In genomic region chr3:13595485-13595884, GRCh38 we compare ENCODE assay signal across 1 cellular context.
A peak's percentile ranks its signal among the peaks of the same experiment; 100 is the strongest.
TF ChIP-seq lines count a peak whose summit lies in the region.

No MANE protein-coding gene starts in this region.

TF ChIP-seq in HepG2, 621 proteins besides CTCF, POLR2A, EP300 and RAD21 (continued from another document):
- TF ChIP-seq NR2F2 (IDR thresholded peaks at IDR 0.05; ENCODE audit: borderline replicate concordance, low read depth), result peak; percentile 49; the same call in 1 of the 2 replicates
- no peak for TF ChIP-seq ZNF749 (CRISPR knock-in tag; IDR thresholded peaks at IDR 0.05; ENCODE audit: borderline replicate concordance)
- TF ChIP-seq ATF1 (CRISPR knock-in tag; IDR thresholded peaks at IDR 0.05), result no peak
- TF ChIP-seq RARA (CRISPR knock-in tag; IDR thresholded peaks at IDR 0.05), result peak; percentile 64
- TF ChIP-seq ISL2 (CRISPR knock-in tag; IDR thresholded peaks at IDR 0.05), result 0 out of 2 replicates have a peak, but pooled peaks have one; percentile 24
- TF ChIP-seq SRF (IDR thresholded peaks at IDR 0.05; ENCODE audit: low read depth, low read length), result no peak
- peak; percentile 63; the same call in 1 of the 2 replicates for TF ChIP-seq PATZ1 (CRISPR knock-in tag; IDR thresholded peaks at IDR 0.05)
- peak; percentile 54; the same call in 1 of the 2 replicates for TF ChIP-seq NCOA2 (CRISPR knock-in tag; IDR thresholded peaks at IDR 0.05)
- TF ChIP-seq KLF16 (CRISPR knock-in tag; IDR thresholded peaks at IDR 0.05), result 0 out of 4 replicates have a peak, but pooled peaks of 1 of the 2 experiments have one; percentile 19
- TF ChIP-seq FOXA3 (CRISPR knock-in tag; IDR thresholded peaks at IDR 0.05), result 0 out of 2 replicates have a peak, but pooled peaks have one; percentile 17
- TF ChIP-seq PPARG (CRISPR knock-in tag; conservative IDR thresholded peaks at IDR 0.05), result peak; percentile 48
- TF ChIP-seq SOX5 (CRISPR knock-in tag; IDR thresholded peaks at IDR 0.05; ENCODE audit: borderline replicate concordance), result peak; percentile 91
- peak; percentile 84; the same call in 1 of the 2 replicates for TF ChIP-seq RXRA (CRISPR knock-in tag; IDR thresholded peaks at IDR 0.05)
- 0 out of 2 replicates have a peak, but pooled peaks have one; percentile 12 for TF ChIP-seq BCL6 (CRISPR knock-in tag; IDR thresholded peaks at IDR 0.05)
- TF ChIP-seq KDM5B (CRISPR knock-in tag; IDR thresholded peaks at IDR 0.05; ENCODE audit: borderline replicate concordance), result no peak
- TF ChIP-seq, protein P1, sequence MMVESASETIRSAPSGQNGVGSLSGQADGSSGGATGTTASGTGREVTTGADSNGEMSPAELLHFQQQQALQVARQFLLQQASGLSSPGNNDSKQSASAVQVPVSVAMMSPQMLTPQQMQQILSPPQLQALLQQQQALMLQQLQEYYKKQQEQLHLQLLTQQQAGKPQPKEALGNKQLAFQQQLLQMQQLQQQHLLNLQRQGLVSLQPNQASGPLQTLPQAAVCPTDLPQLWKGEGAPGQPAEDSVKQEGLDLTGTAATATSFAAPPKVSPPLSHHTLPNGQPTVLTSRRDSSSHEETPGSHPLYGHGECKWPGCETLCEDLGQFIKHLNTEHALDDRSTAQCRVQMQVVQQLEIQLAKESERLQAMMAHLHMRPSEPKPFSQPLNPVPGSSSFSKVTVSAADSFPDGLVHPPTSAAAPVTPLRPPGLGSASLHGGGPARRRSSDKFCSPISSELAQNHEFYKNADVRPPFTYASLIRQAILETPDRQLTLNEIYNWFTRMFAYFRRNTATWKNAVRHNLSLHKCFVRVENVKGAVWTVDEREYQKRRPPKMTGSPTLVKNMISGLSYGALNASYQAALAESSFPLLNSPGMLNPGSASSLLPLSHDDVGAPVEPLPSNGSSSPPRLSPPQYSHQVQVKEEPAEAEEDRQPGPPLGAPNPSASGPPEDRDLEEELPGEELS (CRISPR knock-in tag; IDR thresholded peaks at IDR 0.05), result peak; percentile 51; the same call in 1 of the 2 replicates
- TF ChIP-seq GATAD2A (CRISPR knock-in tag; IDR thresholded peaks at IDR 0.05), result peak; percentile 30; the same call in 1 of the 2 replicates
- 0 out of 2 replicates have a peak, but pooled peaks have one; percentile 31 for TF ChIP-seq SALL1 (CRISPR knock-in tag; IDR thresholded peaks at IDR 0.05)
- no peak for TF ChIP-seq ZNF878 (CRISPR knock-in tag; IDR thresholded peaks at IDR 0.05)
- peak; percentile 89 for TF ChIP-seq SOX13 (IDR thresholded peaks at IDR 0.05)
- TF ChIP-seq SOX13 (CRISPR knock-in tag; conservative IDR thresholded peaks at IDR 0.05 in 1 of 2, IDR thresholded peaks at IDR 0.05 in 1 of 2), result peak in 1 of 2 experiments; percentile 95; a peak in 2 of 4 replicates
- no peak for TF ChIP-seq SP140L (CRISPR knock-in tag; IDR thresholded peaks at IDR 0.05; ENCODE audit: borderline replicate concordance)
- no peak for TF ChIP-seq FOXA1 (IDR thresholded peaks at IDR 0.05)
- TF ChIP-seq FOXA1 (CRISPR knock-in tag; IDR thresholded peaks at IDR 0.05), result peak; percentile 65
- TF ChIP-seq, protein P2, sequence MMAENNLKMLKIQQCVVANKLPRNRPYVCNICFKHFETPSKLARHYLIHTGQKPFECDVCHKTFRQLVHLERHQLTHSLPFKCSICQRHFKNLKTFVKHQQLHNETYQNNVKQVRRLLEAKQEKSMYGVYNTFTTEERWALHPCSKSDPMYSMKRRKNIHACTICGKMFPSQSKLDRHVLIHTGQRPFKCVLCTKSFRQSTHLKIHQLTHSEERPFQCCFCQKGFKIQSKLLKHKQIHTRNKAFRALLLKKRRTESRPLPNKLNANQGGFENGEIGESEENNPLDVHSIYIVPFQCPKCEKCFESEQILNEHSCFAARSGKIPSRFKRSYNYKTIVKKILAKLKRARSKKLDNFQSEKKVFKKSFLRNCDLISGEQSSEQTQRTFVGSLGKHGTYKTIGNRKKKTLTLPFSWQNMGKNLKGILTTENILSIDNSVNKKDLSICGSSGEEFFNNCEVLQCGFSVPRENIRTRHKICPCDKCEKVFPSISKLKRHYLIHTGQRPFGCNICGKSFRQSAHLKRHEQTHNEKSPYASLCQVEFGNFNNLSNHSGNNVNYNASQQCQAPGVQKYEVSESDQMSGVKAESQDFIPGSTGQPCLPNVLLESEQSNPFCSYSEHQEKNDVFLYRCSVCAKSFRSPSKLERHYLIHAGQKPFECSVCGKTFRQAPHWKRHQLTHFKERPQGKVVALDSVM (CRISPR knock-in tag; IDR thresholded peaks at IDR 0.05), result no peak
- TF ChIP-seq CREM (IDR thresholded peaks at IDR 0.05), result peak; percentile 48; the same call in 1 of the 2 replicates
- TF ChIP-seq CREM (CRISPR knock-in tag; IDR thresholded peaks at IDR 0.05), result no peak
- TF ChIP-seq SOX6 (IDR thresholded peaks at IDR 0.05), result no peak
- TF ChIP-seq SOX6 (CRISPR knock-in tag; IDR thresholded peaks at IDR 0.05), result peak; percentile 85
- TF ChIP-seq TCF7 (IDR thresholded peaks at IDR 0.05; ENCODE audit: low read depth), result peak; percentile 78
